In genomic region chr17:5501725-5502124, GRCh38 we compare ENCODE assay signal across 10 cellular contexts. TPM values are rescaled to one million over a fixed set of nuclear protein-coding genes. Genes with fewer than 3 reads are reported as not detected.
A peak's percentile ranks its signal among the peaks of the same experiment; 100 is the strongest.
DNase-seq lines count a peak whose midpoint lies in the region; ATAC-seq and TF ChIP-seq lines count a peak whose summit lies in the region.
"Had no signal": no experiment of that assay in that cellular context is flagged by ENCODE, and none has a peak within 500 bp of the region (broad histone marks: within the 10 kb centered on the region; RNA-seq: fewer than 3 reads in every experiment).

No MANE protein-coding gene starts in this region.

- no peaks in the 10 kb centered on the region for H3K9me3 ChIP-seq in iPS-20b (ENCODE audit: insufficient read depth, low read depth, low read length)
- no peaks in the 10 kb centered on the region for H3K9me3 ChIP-seq in left lung
- H3K9me3 ChIP-seq: tibial artery had no signal

- H3K9ac ChIP-seq in iPS-20b (ENCODE audit: low read depth, low read length): no peak overlapping the region; the same call in 1 of the 2 replicates

- H3K4me1 Mint-ChIP-seq in activated CD4-positive, alpha-beta memory T cell treated with anti-CD3 and anti-CD28 coated beads for 36 hours (ENCODE audit: low read depth): peaks cover 12% of the 10 kb centered on the region

- H3K9me3 Mint-ChIP-seq in activated CD4-positive, alpha-beta memory T cell treated with anti-CD3 and anti-CD28 coated beads for 36 hours: no peaks in the 10 kb centered on the region

- TF ChIP-seq CTCF in left lung (IDR thresholded peaks at IDR 0.05): no peak

- H3K27ac ChIP-seq in iPS-20b (ENCODE audit: low read length): no peak overlapping the region
- no peak overlapping the region for H3K27ac ChIP-seq in left lung

- H3K27me3 ChIP-seq in iPS-20b (ENCODE audit: insufficient read depth, low read length) (peaks cover 41% of the 10 kb centered on the region), left lung (peaks cover 11 to 45% of the 10 kb centered on the region in 2 donors)

- H3K36me3 ChIP-seq in iPS-20b (ENCODE audit: insufficient read depth, low read depth, low read length): no peaks in the 10 kb centered on the region
- no peaks in the 10 kb centered on the region for H3K36me3 ChIP-seq in left lung

- no peak overlapping the region for H3K27ac Mint-ChIP-seq in activated CD4-positive, alpha-beta memory T cell treated with anti-CD3 and anti-CD28 coated beads for 36 hours

- H3K27me3 Mint-ChIP-seq in activated CD4-positive, alpha-beta memory T cell treated with anti-CD3 and anti-CD28 coated beads for 36 hours: no peaks in the 10 kb centered on the region

- peak; percentile 53 for DNase-seq in activated CD8-positive, alpha-beta memory T cell treated with anti-CD3 and anti-CD28 coated beads for 24 hours
- no peak for DNase-seq in activated CD8-positive, alpha-beta memory T cell treated with anti-CD3 and anti-CD28 coated beads, Interleukin-2, amount 50 U/mL, for 48 hours
- no peak for DNase-seq in activated CD4-positive, alpha-beta memory T cell treated with anti-CD3 and anti-CD28 coated beads for 36 hours
- peak; percentile 45 for DNase-seq in sciatic nerve (ENCODE audit: low spot score)
- DNase-seq in left lung: no peak
- no peak for DNase-seq in Right ventricle myocardium superior
- DNase-seq: left ventricle myocardium superior had no signal

- intact Hi-C loops in activated CD4-positive, alpha-beta memory T cell treated with anti-CD3 and anti-CD28 coated beads for 36 hours (cut with micrococcal nuclease): loop anchor here (2.0 kb wide), 1 partner anchor 25 kb away; no protein-coding TSS in a partner anchor
- intact Hi-C loops in sciatic nerve (cut with DNase I): no loop called here
- intact Hi-C loops in left lung (cut with DNase I): no loop called here
- intact Hi-C loops in Right ventricle myocardium superior (cut with DNase I): no loop called here

- H3K4me1 ChIP-seq in iPS-20b (ENCODE audit: insufficient read depth, low read length) (peaks cover 6% of the 10 kb centered on the region; the same call in 1 of the 2 replicates), left lung (peaks cover 0 to 12% of the 10 kb centered on the region in 2 donors)

- CTCF ChIA-PET in activated CD4-positive, alpha-beta memory T cell treated with anti-CD3 and anti-CD28 coated beads for 36 hours (lab: Charles Lee): no interaction called here

- H3K4me3 ChIP-seq in iPS-20b (ENCODE audit: low read length) (peak overlapping the region; percentile 90; the same call in 1 of the 2 replicates), left lung (no peak overlapping the region)

- ATAC-seq in sciatic nerve (no peak), left lung (no peak), Right ventricle myocardium superior (ENCODE audit: poor library complexity) (no peak), GM19455 (IDR thresholded peaks at IDR 0.05; ENCODE audit: unreplicated experiment) (no peak)

- POLR2A ChIA-PET in activated CD4-positive, alpha-beta memory T cell treated with anti-CD3 and anti-CD28 coated beads for 36 hours (lab: Charles Lee): interaction anchor here (0.6 to 2.4 kb wide), 2 partner anchors 16 to 104 kb away, joined by 3 to 17 read pairs; partner anchors contain the start of genes DERL2 and MIS12

- peak overlapping the region; percentile 54 for H3K4me3 Mint-ChIP-seq in activated CD4-positive, alpha-beta memory T cell treated with anti-CD3 and anti-CD28 coated beads for 36 hours

- H3K36me3 Mint-ChIP-seq in activated CD4-positive, alpha-beta memory T cell treated with anti-CD3 and anti-CD28 coated beads for 36 hours: no peaks in the 10 kb centered on the region

RNA-seq across cellular contexts. Expression of gene MIS12, which starts 15.4 kb away (rescaled TPM):
- total RNA-seq in activated CD4-positive, alpha-beta memory T cell treated with anti-CD3 and anti-CD28 coated beads for 36 hours: 10 to 100 TPM; 30.4 to 32.0 TPM
- total RNA-seq in sciatic nerve: 15.0 TPM
- total RNA-seq in left lung: 10 to 100 TPM; 16.1 to 23.3 TPM
- 10.0 TPM for total RNA-seq in Right ventricle myocardium superior

RNA-seq across cellular contexts. Expression of gene DERL2, which starts 15.7 kb away (rescaled TPM):
- 10 to 100 TPM; 54.8 to 57.8 TPM for total RNA-seq in activated CD4-positive, alpha-beta memory T cell treated with anti-CD3 and anti-CD28 coated beads for 36 hours
- 55.1 TPM for total RNA-seq in sciatic nerve
- 10 to 100 TPM; 59.8 to 79.1 TPM for total RNA-seq in left lung
- total RNA-seq in Right ventricle myocardium superior: 24.7 TPM

RNA-seq across cellular contexts. Expression of gene DHX33, which starts 32.9 kb away (rescaled TPM):
- total RNA-seq in activated CD4-positive, alpha-beta memory T cell treated with anti-CD3 and anti-CD28 coated beads for 36 hours: 10 to 100 TPM; 21.8 to 21.9 TPM
- total RNA-seq in sciatic nerve (11.1 TPM), left lung (10 to 100 TPM; 11.5 to 11.9 TPM), Right ventricle myocardium superior (4.0 TPM)

Comparison
In these comparisons a context has a peak if more than half of its experiments do, and no peak if none do; other contexts are left out.
1. DNase-seq: peak in activated CD8-positive, alpha-beta memory T cell treated with anti-CD3 and anti-CD28 coated beads for 24 hours (single experiment) and sciatic nerve (single experiment); none in activated CD8-positive, alpha-beta memory T cell treated with anti-CD3 and anti-CD28 coated beads, Interleukin-2, amount 50 U/mL, for 48 hours (single experiment), activated CD4-positive, alpha-beta memory T cell treated with anti-CD3 and anti-CD28 coated beads for 36 hours (single experiment), left lung (0 of 2) and Right ventricle myocardium superior (single experiment).